27 cellular contexts compared by ENCODE assay signal in genomic region chr6:24825130-24825630, GRCh38. TPM values are rescaled to one million over a fixed set of nuclear protein-coding genes. Genes with fewer than 3 reads are reported as not detected.
DNase-seq lines count a peak whose midpoint lies in the region; ATAC-seq and TF ChIP-seq lines count a peak whose summit lies in the region.
"Had no signal": no experiment of that assay in that cellular context is flagged by ENCODE, and none has a peak within 500 bp of the region (broad histone marks: within the 10 kb centered on the region; RNA-seq: fewer than 3 reads in every experiment).

No MANE protein-coding gene starts in this region.

- intact Hi-C loops in body of pancreas (cut with DNase I) (no loop called here), spleen (cut with DNase I; ENCODE audit: low total_unique reads) (no loop called here)

- H3K9me3 ChIP-seq in body of pancreas (no peaks in the 10 kb centered on the region), spleen (no peaks in the 10 kb centered on the region)
- H3K9me3 ChIP-seq: stomach, tibial artery had no signal

- H3K36me3 ChIP-seq in body of pancreas (replicated peaks in 1 of 2; ENCODE audit: insufficient read depth in 1 of 2, low read depth in 2 of 2), result no peaks in the 10 kb centered on the region
- peaks cover 0 to 100% (median 80%) of the 10 kb centered on the region in 6 donors for H3K36me3 ChIP-seq in spleen

- no peaks in the 10 kb centered on the region for H3K27me3 ChIP-seq in body of pancreas
- no peaks in the 10 kb centered on the region for H3K27me3 ChIP-seq in spleen (replicated peaks in 1 of 7)
- H3K27me3 ChIP-seq: stomach, tibial artery had no signal

- H3K27me3 Mint-ChIP-seq in activated naive CD4-positive, alpha-beta T cell treated with anti-CD3 and anti-CD28 coated beads, Interleukin-2, amount 50 U/mL, for 24 hours, result no peaks in the 10 kb centered on the region
- H3K27me3 Mint-ChIP-seq: brain, IgD-negative memory B cell, memory B cell had no signal

- TF ChIP-seq POLR2A in body of pancreas (IDR thresholded peaks at IDR 0.05) (no peak), spleen (IDR thresholded peaks at IDR 0.05) (no peak)

- H3K27ac ChIP-seq in body of pancreas (peak overlapping the region in 1 of 4 donors; percentile 50), spleen (peak overlapping the region in 7 of 8 donors; percentile 2 to 50 (median 22))
- H3K27ac ChIP-seq: GM23248, tibial artery had no signal

- H3K27ac Mint-ChIP-seq in activated naive CD4-positive, alpha-beta T cell treated with anti-CD3 and anti-CD28 coated beads, Interleukin-2, amount 50 U/mL, for 24 hours, result peak overlapping the region; percentile 92
- H3K27ac Mint-ChIP-seq in activated naive CD4-positive, alpha-beta T cell treated with anti-CD3 and anti-CD28 coated beads, Interleukin-2, amount 50 U/mL, for 72 hours, result peak overlapping the region in 1 of 2 donors; percentile 12
- H3K27ac Mint-ChIP-seq: HFFc6, memory B cell had no signal

- H3K4me1 Mint-ChIP-seq in activated naive CD4-positive, alpha-beta T cell treated with anti-CD3 and anti-CD28 coated beads, Interleukin-2, amount 50 U/mL, for 24 hours, result peaks cover 35% of the 10 kb centered on the region

- H3K4me1 ChIP-seq in body of pancreas (peaks cover 29% of the 10 kb centered on the region), spleen (peaks cover 0 to 11% (median 0%) of the 10 kb centered on the region in 6 donors)
- H3K4me1 ChIP-seq: stomach, tibial artery had no signal

- no peak for ATAC-seq in activated naive CD4-positive, alpha-beta T cell treated with anti-CD3 and anti-CD28 coated beads, Interleukin-2, amount 50 U/mL, for 72 hours
- ATAC-seq in body of pancreas, result peak; percentile 56
- ATAC-seq in GM18867 (IDR thresholded peaks at IDR 0.05; ENCODE audit: unreplicated experiment), result no peak
- ATAC-seq: PC-3, right cardiac atrium had no signal

- no peak overlapping the region for H3K4me3 Mint-ChIP-seq in activated naive CD4-positive, alpha-beta T cell treated with anti-CD3 and anti-CD28 coated beads, Interleukin-2, amount 50 U/mL, for 24 hours
- H3K4me3 Mint-ChIP-seq: brain, HFFc6, IgD-negative memory B cell, memory B cell had no signal

- peaks cover 10% of the 10 kb centered on the region for H3K36me3 Mint-ChIP-seq in activated naive CD4-positive, alpha-beta T cell treated with anti-CD3 and anti-CD28 coated beads, Interleukin-2, amount 50 U/mL, for 24 hours
- H3K36me3 Mint-ChIP-seq in activated naive CD4-positive, alpha-beta T cell treated with anti-CD3 and anti-CD28 coated beads, Interleukin-2, amount 50 U/mL, for 72 hours, result peaks cover 11 to 38% of the 10 kb centered on the region in 2 donors

- H3K9me3 Mint-ChIP-seq in activated naive CD4-positive, alpha-beta T cell treated with anti-CD3 and anti-CD28 coated beads, Interleukin-2, amount 50 U/mL, for 24 hours, result no peaks in the 10 kb centered on the region
- H3K9me3 Mint-ChIP-seq in activated naive CD4-positive, alpha-beta T cell treated with anti-CD3 and anti-CD28 coated beads, Interleukin-2, amount 50 U/mL, for 72 hours, result no peaks in the 10 kb centered on the region
- H3K9me3 Mint-ChIP-seq: brain, HFFc6, IgD-negative memory B cell, memory B cell had no signal

- H3K4me3 ChIP-seq in body of pancreas (no peak overlapping the region), spleen (no peak overlapping the region)
- H3K4me3 ChIP-seq: GM23248, stomach, tibial artery had no signal

- DNase-seq in activated naive CD4-positive, alpha-beta T cell treated with anti-CD3 and anti-CD28 coated beads, Interleukin-2, amount 50 U/mL, for 72 hours (ENCODE audit: low spot score in 2 of 2), result no peak
- DNase-seq in DMS79 treated with DMSO at 0.1 percent for 48 hours (lab: John Stamatoyannopoulos, UW) (peak; percentile 64), body of pancreas (peak; percentile 22 to 28 (median 24)), spleen (no peak), OCI-M2 (lab: John Stamatoyannopoulos, UW; ENCODE audit: unreplicated experiment) (no peak)
- DNase-seq: effector CD4-positive, alpha-beta T cell; GDM1; GM23248; head of caudate nucleus; HFFc6; NCI-H1092; NCI-H2081 treated with DMSO at 0.1 percent for 48 hours; PC-3; right cardiac atrium; Right ventricle myocardium superior; stomach; tibial artery had no signal

- TF ChIP-seq CTCF in body of pancreas (IDR thresholded peaks at IDR 0.05) (no peak), spleen (IDR thresholded peaks at IDR 0.05 in 8 of 11, conservative IDR thresholded peaks at IDR 0.05 in 3 of 11) (no peak)

- WGBS in body of pancreas, 2 donors, result 20 to 25% methylated on average over 2 of the region's 2 CpGs
- 62 to 77% (median 68%) methylated on average over 2 of the region's 2 CpGs for WGBS in spleen, 5 donors

RNA-seq across cellular contexts. Expression of gene ARMH2, which starts 26.5 kb away (rescaled TPM):
- under 1 TPM in 1 of 2 donors, not detected in 1; 0.31 TPM for total RNA-seq in activated naive CD4-positive, alpha-beta T cell treated with anti-CD3 and anti-CD28 coated beads, Interleukin-2, amount 50 U/mL, for 72 hours
- total RNA-seq in body of pancreas, result not detected
- 1 to 10 TPM in 3 of 7 donors, under 1 TPM in 1, not detected in 3; 0.57 to 3.0 (median 1.5) TPM for total RNA-seq in spleen
- 1 to 10 TPM in 1 of 3 donors, under 1 TPM in 1, not detected in 1; 0.35 to 1.0 TPM for polyA plus RNA-seq in spleen
- total RNA-seq: activated CD8-positive, alpha-beta memory T cell treated with anti-CD3 and anti-CD28 coated beads for 36 hours; epithelial cell of proximal tubule; fibroblast of villous mesenchyme; GM23248; HFFc6; myocyte; PC-3; right cardiac atrium; Right ventricle myocardium superior; stomach had no signal
- polyA plus RNA-seq: adipose tissue, GM23248, right cardiac atrium, stomach had no signal

RNA-seq across cellular contexts. Expression of gene GMNN, which starts 50.4 kb away (rescaled TPM):
- 100 to 1,000 TPM in 1 of 2 donors, 10 to 100 TPM in 1; 68.7 to 109 TPM for total RNA-seq in activated naive CD4-positive, alpha-beta T cell treated with anti-CD3 and anti-CD28 coated beads, Interleukin-2, amount 50 U/mL, for 72 hours
- total RNA-seq in body of pancreas (10 to 100 TPM; 39.2 to 42.8 TPM), spleen (10 to 100 TPM; 11.1 to 32.3 (median 16.7) TPM)
- 10 to 100 TPM; 12.4 to 17.3 (median 13.9) TPM for polyA plus RNA-seq in spleen

Comparison
In these comparisons a context has a peak if more than half of its experiments do, and no peak if none do; other contexts are left out.
1. DNase-seq: peak in DMS79 treated with DMSO at 0.1 percent for 48 hours (single experiment) and body of pancreas (4 of 4); none in activated naive CD4-positive, alpha-beta T cell treated with anti-CD3 and anti-CD28 coated beads, Interleukin-2, amount 50 U/mL, for 72 hours (0 of 2), spleen (single experiment) and OCI-M2 (single experiment).